Comparison of ENCODE assay signal across 1 cellular context in genomic region chr9:123283455-123283854, GRCh38.
TF ChIP-seq lines count a peak whose summit lies in the region.

No MANE protein-coding gene starts in this region.

TF ChIP-seq in H1, 55 proteins besides CTCF, POLR2A, EP300 and RAD21 (continued from another document):
- TF ChIP-seq CHD7 (IDR thresholded peaks at IDR 0.05; ENCODE audit: insufficient replicate concordance, low read length) (no peak), KDM1A (IDR thresholded peaks at IDR 0.05; ENCODE audit: borderline replicate concordance, low read length) (no peak), RBBP5 (IDR thresholded peaks at IDR 0.05; ENCODE audit: borderline replicate concordance, low read depth, low read length) (no peak), GTF2F1 (IDR thresholded peaks at IDR 0.05; ENCODE audit: borderline replicate concordance, low read depth, low read length) (no peak), JUN (IDR thresholded peaks at IDR 0.05; ENCODE audit: low read depth, low read length) (no peak), ASH2L (IDR thresholded peaks at IDR 0.05; ENCODE audit: low read length) (no peak), SP1 (IDR thresholded peaks at IDR 0.05; ENCODE audit: low read depth, low read length) (no peak)
